ENCODE assay signal across 14 cellular contexts in genomic region chr20:35542990-35543389, GRCh38. TPM values are rescaled to one million over a fixed set of nuclear protein-coding genes. Genes with fewer than 3 reads are reported as not detected.
DNase-seq lines count a peak whose midpoint lies in the region; ATAC-seq and TF ChIP-seq lines count a peak whose summit lies in the region.
"Had no signal": no experiment of that assay in that cellular context is flagged by ENCODE, and none has a peak within 500 bp of the region (broad histone marks: within the 10 kb centered on the region; RNA-seq: fewer than 3 reads in every experiment).

No MANE protein-coding gene starts in this region.

- H3K27ac Mint-ChIP-seq in neural progenitor cell, result no peak overlapping the region

- peak overlapping the region; percentile 91 for H3K4me3 Mint-ChIP-seq in neural progenitor cell

- no peak for ATAC-seq in GM21528 (IDR thresholded peaks at IDR 0.05; ENCODE audit: low FRiP score, unreplicated experiment)

- H3K9ac ChIP-seq in ES-I3 (ENCODE audit: low read depth, low read length) (peak overlapping the region; percentile 79), NT2/D1 (ENCODE audit: insufficient read length, low read depth) (no peak overlapping the region), neural progenitor cell (no peak overlapping the region)

- no peaks in the 10 kb centered on the region for H3K9me3 Mint-ChIP-seq in neural progenitor cell

- H4K20me1 ChIP-seq in neural progenitor cell (ENCODE audit: low read depth), result no peaks in the 10 kb centered on the region

- peaks cover 17% of the 10 kb centered on the region for H3K4me1 Mint-ChIP-seq in neural progenitor cell

- H3K4me1 ChIP-seq in ES-I3 (ENCODE audit: insufficient read depth, low read length) (no peaks in the 10 kb centered on the region), NT2/D1 (ENCODE audit: insufficient read depth, insufficient read length) (peaks cover 5% of the 10 kb centered on the region), neural progenitor cell (peaks cover 12% of the 10 kb centered on the region)

- intact Hi-C loops in dorsolateral prefrontal cortex (cut with DNase I), result loop anchor here in 1 of 2 donors (5.0 kb wide), 1 partner anchor 81 kb away; no protein-coding TSS in a partner anchor

- H3F3A ChIP-seq in neural progenitor cell (ENCODE audit: low read depth), result peaks cover 29% of the 10 kb centered on the region

- no peak for TF ChIP-seq CTCF in dorsolateral prefrontal cortex (IDR thresholded peaks at IDR 0.05 in 54 of 56, conservative IDR thresholded peaks at IDR 0.05 in 2 of 56; ENCODE audit: low read depth in 1 of 56, partially characterized antibody in 56 of 56)
- TF ChIP-seq CTCF in neural progenitor cell (IDR thresholded peaks at IDR 0.05), result no peak

- H3K79me2 ChIP-seq in neural progenitor cell (ENCODE audit: low read depth), result peaks cover 13% of the 10 kb centered on the region

- H3K36me3 Mint-ChIP-seq in neural progenitor cell, result peaks cover 7% of the 10 kb centered on the region

- H3K27me3 Mint-ChIP-seq in neural progenitor cell (ENCODE audit: insufficient read depth, low read depth), result peaks cover 2% of the 10 kb centered on the region

- no peaks in the 10 kb centered on the region for H3K36me3 ChIP-seq in ES-I3 (ENCODE audit: insufficient read depth, low read length)
- H3K36me3 ChIP-seq in NT2/D1 (ENCODE audit: insufficient read depth, insufficient read length, low read length), result peaks cover 51% of the 10 kb centered on the region
- no peaks in the 10 kb centered on the region for H3K36me3 ChIP-seq in neural progenitor cell

- H3K9me3 ChIP-seq in ES-I3 (ENCODE audit: control insufficient read depth, insufficient read depth, low read length) (no peaks in the 10 kb centered on the region), NT2/D1 (ENCODE audit: insufficient read depth, low read length) (no peaks in the 10 kb centered on the region), neural progenitor cell (ENCODE audit: low read depth) (no peaks in the 10 kb centered on the region)
- H3K9me3 ChIP-seq: thoracic aorta had no signal

- H3K4me2 ChIP-seq in neural progenitor cell, result peak overlapping the region; percentile 87

- H3K4me3 ChIP-seq in NT2/D1 (ENCODE audit: insufficient read length, low read depth) (peak overlapping the region; percentile 88), dorsolateral prefrontal cortex (peak overlapping the region in 33 of 59 donors; percentile 74 to 99 (median 91)), neural progenitor cell (peak overlapping the region; percentile 74)

- H3K27me3 ChIP-seq in NT2/D1 (ENCODE audit: insufficient read depth, insufficient read length) (no peaks in the 10 kb centered on the region), dorsolateral prefrontal cortex (no peaks in the 10 kb centered on the region), neural progenitor cell (no peaks in the 10 kb centered on the region)

- DNase-seq in NT2/D1 (ENCODE audit: low read depth, low spot score) (no peak), dorsolateral prefrontal cortex (no peak), neural progenitor cell (ENCODE audit: low spot score) (no peak), LoVo (ENCODE audit: low spot score) (no peak)
- DNase-seq in stimulated activated CD4-positive, alpha-beta T cell treated with anti-CD3 and anti-CD28 coated beads, Interleukin-15, amount 100 ng/mL, for 24 hours, result no peak
- DNase-seq: activated gamma-delta T cell, GDM1, NCI-H446 treated with DMSO at 0.1 percent for 48 hours had no signal

- no peak overlapping the region for H2AFZ ChIP-seq in neural progenitor cell (replicated peaks)

- H3K27ac ChIP-seq in dorsolateral prefrontal cortex, result no peak overlapping the region
- H3K27ac ChIP-seq in neural progenitor cell, result no peak overlapping the region
- H3K27ac ChIP-seq: thoracic aorta had no signal

RNA-seq across cellular contexts. Expression of gene ERGIC3, which starts 1.1 kb away (rescaled TPM):
- total RNA-seq in dorsolateral prefrontal cortex (100 to 1,000 TPM in 93 of 120 experiments, 10 to 100 TPM in 27; 88.7 to 138 (median 107) TPM), neural progenitor cell (ENCODE audit: low replicate concordance) (271 and 383 TPM in 2 replicates)

RNA-seq across cellular contexts. Expression of gene C20orf173, which starts 13.5 kb away (rescaled TPM):
- total RNA-seq in dorsolateral prefrontal cortex, result not detected
- not detected in 2 replicates for total RNA-seq in neural progenitor cell (ENCODE audit: low replicate concordance)
- total RNA-seq: epithelial cell of proximal tubule; liver; T-helper 2 cell treated with Interferon-gamma antibody and Interleukin-4, amounts not matched to agents 100 ng/mL and 5 ng/mL, for 36 hours; thoracic aorta had no signal
